ENCODE assay signal across 8 cellular contexts in genomic region chr4:108619372-108620100, GRCh38. TPM values are rescaled to one million over a fixed set of nuclear protein-coding genes. Genes with fewer than 3 reads are reported as not detected.
DNase-seq lines count a peak whose midpoint lies in the region; ATAC-seq and TF ChIP-seq lines count a peak whose summit lies in the region.

No MANE protein-coding gene starts in this region.

- H3K27ac Mint-ChIP-seq in Calu3 (ENCODE audit: unreplicated experiment), result peak overlapping the region; percentile 98

- no peak overlapping the region for H3K27ac ChIP-seq in duodenal mucosa (ENCODE audit: low read depth, low read length)

- DNase-seq in Calu3 (no peak), T-helper 9 cell (peak; percentile 8), AG20443 (ENCODE audit: low spot score) (no peak), GM19240 (ENCODE audit: insufficient read length, low spot score) (no peak), GM10248 (ENCODE audit: extremely low spot score) (no peak)

- H3K36me3 Mint-ChIP-seq in Calu3 (ENCODE audit: insufficient read depth, unreplicated experiment), result peaks cover 46% of the 10 kb centered on the region

- POLR2A ChIA-PET in GM10248 (lab: Yijun Ruan, JAX), result interaction anchor here (0.7 to 1.4 kb wide), 3 partner anchors 11 to 31 kb away, joined by 3 to 7 read pairs (median 3); partner anchors contain the start of gene OSTC

- peak overlapping the region; percentile 85 for H3K4me3 Mint-ChIP-seq in Calu3 (ENCODE audit: low read depth, unreplicated experiment)

- TF ChIP-seq CTCF in Calu3 (IDR thresholded peaks at IDR 0.05; ENCODE audit: unreplicated experiment), result no peak
- no peak for TF ChIP-seq CTCF in GM10248 (IDR thresholded peaks at IDR 0.05; ENCODE audit: control extremely low read depth, extremely low read depth, low read depth, missing control alignments)

- TSS peak; percentile 82 for BruUV-seq in Calu3 (replicated peaks; lab: Mats Ljungman, UMichigan)

- H3K36me3 ChIP-seq in duodenal mucosa (ENCODE audit: control insufficient read depth in 1 of 2, insufficient read depth in 2 of 2, low read length in 2 of 2), result peaks cover 10 to 29% of the 10 kb centered on the region in 2 donors
- peaks cover 29% of the 10 kb centered on the region for H3K36me3 ChIP-seq in neuron (ENCODE audit: insufficient read depth, low read length)

- H3K4me1 ChIP-seq in duodenal mucosa (ENCODE audit: control insufficient read depth in 1 of 2, insufficient read depth in 2 of 2, low read length in 2 of 2) (peaks cover 25 to 28% of the 10 kb centered on the region in 2 donors), neuron (ENCODE audit: insufficient read depth, low read length) (peaks cover 18% of the 10 kb centered on the region)

- H3K9me3 ChIP-seq in duodenal mucosa (ENCODE audit: control insufficient read depth in 1 of 2, low read length in 2 of 2) (peaks cover 0 to 5% of the 10 kb centered on the region in 2 donors), neuron (ENCODE audit: low read length) (no peaks in the 10 kb centered on the region)

- no peaks in the 10 kb centered on the region for H3K27me3 ChIP-seq in duodenal mucosa (ENCODE audit: control insufficient read depth in 1 of 2, insufficient read depth in 2 of 2, low read length in 2 of 2)
- H3K27me3 ChIP-seq in neuron (ENCODE audit: insufficient read depth, low read length), result no peaks in the 10 kb centered on the region

- no peaks in the 10 kb centered on the region for H3K27me3 Mint-ChIP-seq in Calu3 (ENCODE audit: unreplicated experiment)

- ATAC-seq in HG02759 (IDR thresholded peaks at IDR 0.05; ENCODE audit: unreplicated experiment), result peak; percentile 7

- CTCF ChIA-PET in Calu3 (lab: Charles Lee), result no interaction called here
- CTCF ChIA-PET in GM10248 (lab: Yijun Ruan, JAX), result interaction anchor here (1.0 to 1.3 kb wide), 2 partner anchors 45 to 47 kb away, joined by 3 read pairs; no protein-coding TSS in a partner anchor

- intact Hi-C loops in Calu3 (cut with micrococcal nuclease; ENCODE audit: unreplicated experiment), result no loop called here

- peak overlapping the region; percentile 85 for H2AFZ ChIP-seq in neuron (ENCODE audit: low read depth, low read length)

- H3K9ac ChIP-seq in duodenal mucosa (ENCODE audit: low read depth in 1 of 2, low read length in 2 of 2), result peak overlapping the region; percentile 60 to 71

- peaks cover 27% of the 10 kb centered on the region for H3K4me1 Mint-ChIP-seq in Calu3 (ENCODE audit: low read depth, unreplicated experiment)

- H3K9me3 Mint-ChIP-seq in Calu3 (ENCODE audit: low read depth, unreplicated experiment), result peaks cover 2% of the 10 kb centered on the region

- H3K4me3 ChIP-seq in duodenal mucosa (ENCODE audit: low read depth in 1 of 2, low read length in 2 of 2) (peak overlapping the region; percentile 99), neuron (ENCODE audit: low read length) (peak overlapping the region; percentile 90)

RNA-seq across cellular contexts. Expression of gene RPL34, which starts 0.8 kb away (rescaled TPM):
- total RNA-seq in Calu3 (2022), result 531 and 589 TPM in 2 replicates

RNA-seq across cellular contexts. Expression of gene OSTC, which starts 30.9 kb away (rescaled TPM):
- 74.0 and 82.7 TPM in 2 replicates for total RNA-seq in Calu3 (2022)
